Comparison of ENCODE assay signal across 24 cellular contexts in genomic region chr12:78680596-78680995, GRCh38.
"Had no signal": no experiment of that assay in that cellular context is flagged by ENCODE, and none has a peak within 500 bp of the region (broad histone marks: within the 10 kb centered on the region; RNA-seq: fewer than 3 reads in every experiment).

No MANE protein-coding gene starts in this region.

- H3K4me1 ChIP-seq: left lung, lower lobe of right lung, prostate gland had no signal

- H3K27ac ChIP-seq: brain microvascular endothelial cell, left lung, lower lobe of right lung, neutrophil, prostate gland, sigmoid colon, uterus had no signal

- H3K9me3 Mint-ChIP-seq: activated naive CD8-positive, alpha-beta T cell treated with anti-CD3 and anti-CD28 coated beads, Interleukin-2, amount 10 ng/mL, durations not matched to agents 7 days and 5 days; stimulated activated naive CD8-positive, alpha-beta T cell treated with anti-CD3 and anti-CD28 coated beads, Interleukin-15, amount 100 ng/mL, for 72 hours; type B pancreatic cell had no signal

- H3K36me3 Mint-ChIP-seq: activated naive CD4-positive, alpha-beta T cell treated with anti-CD3 and anti-CD28 coated beads, Interleukin-2, amount 10 ng/mL, durations not matched to agents 7 days and 5 days; activated naive CD8-positive, alpha-beta T cell treated with anti-CD3 and anti-CD28 coated beads, Interleukin-2, amount 10 ng/mL, durations not matched to agents 7 days and 5 days; natural killer cell; stimulated activated effector memory CD8-positive, alpha-beta T cell treated with anti-CD3 and anti-CD28 coated beads, Interleukin-12 subunit alpha, Interleukin-12 subunit beta, amount 100 ng/mL, for 72 hours; type B pancreatic cell had no signal

- H3K36me3 ChIP-seq: brain microvascular endothelial cell, left lung, lower lobe of right lung, neutrophil, prostate gland, sigmoid colon, uterus had no signal

- H3K9me3 ChIP-seq: left lung, lower lobe of right lung, neutrophil, prostate gland, sigmoid colon, uterus had no signal

- H3K4me3 Mint-ChIP-seq: activated naive CD4-positive, alpha-beta T cell treated with anti-CD3 and anti-CD28 coated beads, Interleukin-2, amount 10 ng/mL, durations not matched to agents 7 days and 5 days; activated naive CD8-positive, alpha-beta T cell treated with anti-CD3 and anti-CD28 coated beads, Interleukin-2, amount 10 ng/mL, durations not matched to agents 7 days and 5 days; natural killer cell; stimulated activated effector memory CD8-positive, alpha-beta T cell treated with anti-CD3 and anti-CD28 coated beads, Interleukin-12 subunit alpha, Interleukin-12 subunit beta, amount 100 ng/mL, for 72 hours; stimulated activated naive CD8-positive, alpha-beta T cell treated with anti-CD3 and anti-CD28 coated beads, Interleukin-15, amount 100 ng/mL, for 72 hours; type B pancreatic cell had no signal

- DNase-seq: activated CD4-positive, alpha-beta T cell treated with anti-CD3 and anti-CD28 coated beads for 4 hours; activated CD4-positive, alpha-beta T cell treated with anti-CD3 and anti-CD28 coated beads, Interleukin-2, amount 50 U/mL, for 4 hours; activated gamma-delta T cell; activated naive CD4-positive, alpha-beta T cell treated with anti-CD3 and anti-CD28 coated beads, Interleukin-2, amount 10 ng/mL, durations not matched to agents 7 days and 5 days; activated naive CD8-positive, alpha-beta T cell treated with anti-CD3 and anti-CD28 coated beads, Interleukin-2, amount 10 ng/mL, durations not matched to agents 7 days and 5 days; brain microvascular endothelial cell; cortex of kidney; foreskin fibroblast; left lung; lower lobe of right lung; mesenchymal stem cell; natural killer cell; retina; sigmoid colon; small intestine; stimulated activated CD4-positive, alpha-beta T cell treated with anti-CD3 and anti-CD28 coated beads, Interleukin-4, amount 100 ng/mL, for 24 hours; stimulated activated naive CD8-positive, alpha-beta T cell treated with anti-CD3 and anti-CD28 coated beads, Interleukin-15, amount 100 ng/mL, for 72 hours; substantia nigra; uterus had no signal

- H3K27me3 ChIP-seq: brain microvascular endothelial cell, left lung, neutrophil, sigmoid colon, uterus had no signal

- H3K4me1 Mint-ChIP-seq: activated naive CD4-positive, alpha-beta T cell treated with anti-CD3 and anti-CD28 coated beads, Interleukin-2, amount 10 ng/mL, durations not matched to agents 7 days and 5 days; activated naive CD8-positive, alpha-beta T cell treated with anti-CD3 and anti-CD28 coated beads, Interleukin-2, amount 10 ng/mL, durations not matched to agents 7 days and 5 days; natural killer cell; stimulated activated effector memory CD8-positive, alpha-beta T cell treated with anti-CD3 and anti-CD28 coated beads, Interleukin-12 subunit alpha, Interleukin-12 subunit beta, amount 100 ng/mL, for 72 hours; stimulated activated naive CD8-positive, alpha-beta T cell treated with anti-CD3 and anti-CD28 coated beads, Interleukin-15, amount 100 ng/mL, for 72 hours had no signal

- H3K4me3 ChIP-seq: left lung, lower lobe of right lung, prostate gland, sigmoid colon, uterus had no signal

- H3K27ac Mint-ChIP-seq: activated naive CD4-positive, alpha-beta T cell treated with anti-CD3 and anti-CD28 coated beads, Interleukin-2, amount 10 ng/mL, durations not matched to agents 7 days and 5 days; activated naive CD8-positive, alpha-beta T cell treated with anti-CD3 and anti-CD28 coated beads, Interleukin-2, amount 10 ng/mL, durations not matched to agents 7 days and 5 days; natural killer cell; stimulated activated effector memory CD8-positive, alpha-beta T cell treated with anti-CD3 and anti-CD28 coated beads, Interleukin-12 subunit alpha, Interleukin-12 subunit beta, amount 100 ng/mL, for 72 hours; stimulated activated naive CD8-positive, alpha-beta T cell treated with anti-CD3 and anti-CD28 coated beads, Interleukin-15, amount 100 ng/mL, for 72 hours; type B pancreatic cell had no signal

- H3K27me3 Mint-ChIP-seq: activated naive CD4-positive, alpha-beta T cell treated with anti-CD3 and anti-CD28 coated beads, Interleukin-2, amount 10 ng/mL, durations not matched to agents 7 days and 5 days; activated naive CD8-positive, alpha-beta T cell treated with anti-CD3 and anti-CD28 coated beads, Interleukin-2, amount 10 ng/mL, durations not matched to agents 7 days and 5 days; stimulated activated naive CD8-positive, alpha-beta T cell treated with anti-CD3 and anti-CD28 coated beads, Interleukin-15, amount 100 ng/mL, for 72 hours; type B pancreatic cell had no signal

- ATAC-seq: esophagus mucosa; left lung; lower lobe of right lung; natural killer cell; stimulated activated effector memory CD8-positive, alpha-beta T cell treated with anti-CD3 and anti-CD28 coated beads, Interleukin-12 subunit alpha, Interleukin-12 subunit beta, amount 100 ng/mL, for 72 hours; stimulated activated naive CD8-positive, alpha-beta T cell treated with anti-CD3 and anti-CD28 coated beads, Interleukin-15, amount 100 ng/mL, for 72 hours had no signal
